Comparison of ENCODE assay signal across 17 cellular contexts in genomic region chr17:38844261-38844757, GRCh38. TPM values are rescaled to one million over a fixed set of nuclear protein-coding genes. Genes with fewer than 3 reads are reported as not detected.
A peak's percentile ranks its signal among the peaks of the same experiment; 100 is the strongest.
DNase-seq lines count a peak whose midpoint lies in the region; ATAC-seq, FAIRE-seq and TF ChIP-seq lines count a peak whose summit lies in the region.
"Had no signal": no experiment of that assay in that cellular context is flagged by ENCODE, and none has a peak within 500 bp of the region (broad histone marks: within the 10 kb centered on the region; RNA-seq: fewer than 3 reads in every experiment).

No MANE protein-coding gene starts in this region.

- H3K27ac Mint-ChIP-seq in endothelial cell (ENCODE audit: unreplicated experiment) = peak overlapping the region; percentile 36
- H3K27ac Mint-ChIP-seq: stimulated activated memory B cell treated with anti-CD40 and anti-IgM and Interleukin-4, amounts not matched to agents 10 μg/mL and 1 μg/mL and 100 μg/mL, for 72 hours had no signal

- no peak overlapping the region for H3K27ac ChIP-seq in small intestine (ENCODE audit: low read depth in 1 of 2, low read length in 1 of 2)
- no peak overlapping the region for H3K27ac ChIP-seq in left lung
- H3K27ac ChIP-seq: ascending aorta, lower lobe of right lung had no signal

- no peak overlapping the region for H3K4me3 Mint-ChIP-seq in endothelial cell (ENCODE audit: unreplicated experiment)
- H3K4me3 Mint-ChIP-seq: effector memory CD8-positive, alpha-beta T cell; stimulated activated memory B cell treated with anti-CD40 and anti-IgM and Interleukin-4, amounts not matched to agents 10 μg/mL and 1 μg/mL and 100 μg/mL, for 72 hours had no signal

- H3K36me3 ChIP-seq in small intestine (ENCODE audit: control insufficient read depth in 2 of 2, insufficient read depth in 2 of 2, low read length in 2 of 2) = peaks cover 2 to 5% of the 10 kb centered on the region in 2 donors
- peaks cover 0 to 31% of the 10 kb centered on the region in 2 donors for H3K36me3 ChIP-seq in left lung

- H3K9me3 ChIP-seq in small intestine (ENCODE audit: control insufficient read depth, low read depth) (no peaks in the 10 kb centered on the region), left lung (no peaks in the 10 kb centered on the region)
- H3K9me3 ChIP-seq: ascending aorta, heart left ventricle, lower lobe of right lung had no signal

- intact Hi-C loops in left lung (cut with DNase I) = no loop called here

- no peaks in the 10 kb centered on the region for H3K4me1 Mint-ChIP-seq in endothelial cell (ENCODE audit: unreplicated experiment)

- TF ChIP-seq POLR2A in erythroblast (IDR thresholded peaks at IDR 0.05; ENCODE audit: low read length) = no peak

- no peaks in the 10 kb centered on the region for H3K4me1 ChIP-seq in small intestine (ENCODE audit: control insufficient read depth in 2 of 2, insufficient read depth in 1 of 2, low read depth in 1 of 2, low read length in 1 of 2)
- peaks cover 0 to under 1% of the 10 kb centered on the region in 2 donors for H3K4me1 ChIP-seq in left lung
- H3K4me1 ChIP-seq: ascending aorta, heart left ventricle, lower lobe of right lung had no signal

- no peaks in the 10 kb centered on the region for H3K9me3 Mint-ChIP-seq in endothelial cell (ENCODE audit: unreplicated experiment)
- H3K9me3 Mint-ChIP-seq: effector memory CD8-positive, alpha-beta T cell; stimulated activated memory B cell treated with anti-CD40 and anti-IgM and Interleukin-4, amounts not matched to agents 10 μg/mL and 1 μg/mL and 100 μg/mL, for 72 hours had no signal

- no peaks in the 10 kb centered on the region for H3K27me3 Mint-ChIP-seq in endothelial cell (ENCODE audit: unreplicated experiment)
- H3K27me3 Mint-ChIP-seq: effector memory CD8-positive, alpha-beta T cell; stimulated activated memory B cell treated with anti-CD40 and anti-IgM and Interleukin-4, amounts not matched to agents 10 μg/mL and 1 μg/mL and 100 μg/mL, for 72 hours had no signal

- ATAC-seq in left lung = no peak
- ATAC-seq: effector memory CD8-positive, alpha-beta T cell; heart left ventricle; lower lobe of right lung; stimulated activated memory B cell treated with anti-CD40 and anti-IgM and Interleukin-4, amounts not matched to agents 10 μg/mL and 1 μg/mL and 100 μg/mL, for 72 hours had no signal

- H3K4me3 ChIP-seq in small intestine (ENCODE audit: low read depth in 1 of 2, low read length in 2 of 2) (no peak overlapping the region), left lung (no peak overlapping the region)
- H3K4me3 ChIP-seq: ascending aorta, heart left ventricle, lower lobe of right lung had no signal

- peaks cover 7% of the 10 kb centered on the region for H3K36me3 Mint-ChIP-seq in endothelial cell (ENCODE audit: low read depth, unreplicated experiment)

- DNase-seq in NCI-H82 (lab: John Stamatoyannopoulos, UW) (peak; percentile 65), NCI-H82 treated with DMSO at 0.1 percent for 48 hours (lab: John Stamatoyannopoulos, UW; ENCODE audit: unreplicated experiment) (no peak), NCI-H69 (lab: John Stamatoyannopoulos, UW) (peak; percentile 77), endothelial cell (ENCODE audit: low spot score) (no peak), small intestine (peak; percentile 34), left lung (no peak), NCI-H345 treated with DMSO at 0.1 percent for 48 hours (lab: John Stamatoyannopoulos, UW; ENCODE audit: unreplicated experiment) (no peak), erythroblast (lab: John Stamatoyannopoulos, UW) (no peak)
- DNase-seq: AML-193; effector memory CD8-positive, alpha-beta T cell; IMR-90; lower lobe of right lung; NCI-H510A treated with DMSO at 0.1 percent for 48 hours; stimulated activated CD4-positive, alpha-beta T cell treated with anti-CD3 and anti-CD28 coated beads, Interleukin-1b, Interleukin-23, amount 100 ng/mL, for 48 hours had no signal

- FAIRE-seq in small intestine (lab: Jason Lieb, UNC) = no peak

- TF ChIP-seq CTCF in endothelial cell (IDR thresholded peaks at IDR 0.05; ENCODE audit: unreplicated experiment) (no peak), left lung (IDR thresholded peaks at IDR 0.05) (no peak)

- WGBS in small intestine, 3 donors = 56 to 74% (median 66%) methylated on average over 12 to 13 of the region's 13 CpGs

- H3K27me3 ChIP-seq in small intestine (ENCODE audit: control insufficient read depth in 2 of 2, insufficient read depth in 2 of 2, low read length in 2 of 2) (no peaks in the 10 kb centered on the region), left lung (no peaks in the 10 kb centered on the region)
- H3K27me3 ChIP-seq: ascending aorta, heart left ventricle had no signal

RNA-seq across cellular contexts. Expression of gene RPL23, which starts 9.2 kb away (rescaled TPM):
- 2,464 TPM for total RNA-seq in endothelial cell (ENCODE audit: unreplicated experiment)
- polyA plus RNA-seq in small intestine = 1,000 to 10,000 TPM; 1,251 to 3,207 (median 2,524) TPM
- total RNA-seq in left lung = 1,000 to 10,000 TPM; 1,144 to 1,160 TPM

RNA-seq across cellular contexts. Expression of gene CWC25, which starts 19.2 kb away (rescaled TPM):
- total RNA-seq in endothelial cell (ENCODE audit: unreplicated experiment) = 18.1 TPM
- 10 to 100 TPM; 12.6 to 61.1 (median 45.7) TPM for polyA plus RNA-seq in small intestine
- 10 to 100 TPM; 15.0 to 22.3 TPM for total RNA-seq in left lung

RNA-seq across cellular contexts. Expression of gene LASP1, which starts 25.5 kb away (rescaled TPM):
- total RNA-seq in endothelial cell (ENCODE audit: unreplicated experiment) = 146 TPM
- 100 to 1,000 TPM; 152 to 257 (median 213) TPM for polyA plus RNA-seq in small intestine
- 100 to 1,000 TPM; 163 to 172 TPM for total RNA-seq in left lung

RNA-seq across cellular contexts. Expression of gene PIP4K2B, which starts 45.0 kb away (rescaled TPM):
- 91.7 TPM for total RNA-seq in endothelial cell (ENCODE audit: unreplicated experiment)
- polyA plus RNA-seq in small intestine = 10 to 100 TPM in 1 of 3 donors, 1 to 10 TPM in 2; 4.9 to 19.6 (median 4.9) TPM
- total RNA-seq in left lung = 10 to 100 TPM; 39.8 to 43.3 TPM

Comparison
In these comparisons a context has a peak if more than half of its experiments do, and no peak if none do; other contexts are left out.
1. DNase-seq: peak in NCI-H82 (single experiment), NCI-H69 (single experiment) and small intestine (single experiment); none in NCI-H82 treated with DMSO at 0.1 percent for 48 hours (single experiment), endothelial cell (single experiment), left lung (0 of 2), NCI-H345 treated with DMSO at 0.1 percent for 48 hours (single experiment) and erythroblast (0 of 2).